8 cellular contexts compared by ENCODE assay signal in the genomic region with DNA sequence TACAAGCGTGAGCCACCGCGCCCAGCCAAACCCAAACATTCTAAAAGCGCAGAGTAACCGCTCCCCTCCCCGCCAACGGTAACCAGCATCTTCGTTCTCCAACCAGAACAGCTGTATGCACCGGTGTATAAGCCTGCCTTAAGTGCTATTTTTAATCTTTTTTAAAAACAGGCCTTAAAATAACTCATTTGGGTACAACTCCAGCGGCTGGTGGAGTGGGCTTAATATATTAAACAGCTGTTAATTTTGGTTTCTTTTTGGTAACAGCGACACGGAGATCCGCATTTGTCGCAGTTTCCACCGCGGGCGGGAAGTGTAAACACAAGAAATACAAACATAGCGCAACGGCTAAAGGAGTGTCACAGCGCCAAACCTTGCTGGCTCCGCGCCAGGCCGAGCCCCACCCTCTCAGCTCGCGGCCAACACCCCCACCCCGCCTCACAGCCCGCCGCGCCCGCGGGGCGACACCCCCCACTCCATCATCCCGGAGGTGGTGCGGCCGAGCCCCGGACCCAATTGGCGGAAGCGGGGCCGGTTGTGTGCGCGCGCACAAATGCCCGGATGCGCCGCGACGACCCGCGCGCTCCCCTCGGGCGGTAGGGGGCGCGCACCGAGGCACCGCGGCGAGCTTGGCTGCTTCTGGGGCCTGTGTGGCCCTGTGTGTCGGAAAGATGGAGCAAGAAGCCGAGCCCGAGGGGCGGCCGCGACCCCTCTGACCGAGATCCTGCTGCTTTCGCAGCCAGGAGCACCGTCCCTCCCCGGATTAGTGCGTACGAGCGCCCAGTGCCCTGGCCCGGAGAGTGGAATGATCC. TPM values are rescaled to one million over a fixed set of nuclear protein-coding genes. Genes with fewer than 3 reads are reported as not detected.
DNase-seq lines count a peak whose midpoint lies in the region; ATAC-seq, FAIRE-seq and TF ChIP-seq lines count a peak whose summit lies in the region.

Gene MDM2, plus strand, starts transcription at position 602 of the 812 bp plus-strand sequence. CDS start 301 bp downstream, outside the sequence.

- H3K4me3 ChIP-seq in BE2C (ENCODE audit: low read depth, low read length): peak within 1 kb of the TSS; percentile 96
- peak within 1 kb of the TSS; percentile 67 to 96 (median 84) for H3K4me3 ChIP-seq in keratinocyte (ENCODE audit: control insufficient read depth in 2 of 3, extremely low read depth in 1 of 3, insufficient read depth in 2 of 3, low read depth in 1 of 3, low read length in 3 of 3)

- H3K9me1 ChIP-seq in keratinocyte (ENCODE audit: control insufficient read depth, extremely low read depth, insufficient read depth, low read length): no peaks in the 10 kb centered on the region

- H3K9me3 ChIP-seq in BE2C: no peaks in the 10 kb centered on the region
- no peaks in the 10 kb centered on the region for H3K9me3 ChIP-seq in keratinocyte (ENCODE audit: control insufficient read depth, low read depth, low read length)

- H3K27me3 ChIP-seq in BE2C: no peaks in the 10 kb centered on the region
- H3K27me3 ChIP-seq in keratinocyte (ENCODE audit: control insufficient read depth, extremely low read depth, insufficient read depth, low read length): no peaks in the 10 kb centered on the region

- peak within 1 kb of the TSS; percentile 96 for H3K27ac ChIP-seq in keratinocyte (ENCODE audit: control insufficient read depth, insufficient read depth, low read length)

- peak; percentile 57 for TF ChIP-seq CTCF in BE2C (IDR thresholded peaks at IDR 0.05; ENCODE audit: low read depth, low read length)
- peak in 2 of 3 experiments; percentile 35 to 62 for TF ChIP-seq CTCF in keratinocyte (optimal IDR thresholded peaks at IDR 0.05 in 1 of 3, IDR thresholded peaks at IDR 0.05 in 1 of 3, conservative IDR thresholded peaks at IDR 0.05 in 1 of 3; ENCODE audit: extremely low read depth in 1 of 3, insufficient read depth in 2 of 3, low read length in 3 of 3)

- peak within 1 kb of the TSS; percentile 76 for H2AFZ ChIP-seq in keratinocyte (ENCODE audit: control insufficient read depth, low read length)

- H3K4me1 ChIP-seq in BE2C (no peaks in the 10 kb centered on the region), keratinocyte (ENCODE audit: control insufficient read depth, extremely low read depth, insufficient read depth, low read length) (peaks cover 11% of the 10 kb centered on the region)

- peak; percentile 96 for DNase-seq in BE2C
- peak; percentile 76 to 94 for DNase-seq in NCI-H446 (lab: John Stamatoyannopoulos, UW)
- peak; percentile 92 for DNase-seq in activated CD4-positive, CD25-positive, alpha-beta regulatory T cell treated with anti-CD3 and anti-CD28 coated beads, Interleukin-2, amount 50 U/mL, for 16 hours (ENCODE audit: low read depth, low spot score)
- DNase-seq in central memory CD4-positive, alpha-beta T cell: peak; percentile 98
- no peak for DNase-seq in keratinocyte (ENCODE audit: low read depth, low spot score)
- peak; percentile 89 to 97 for DNase-seq in stimulated activated CD4-positive, alpha-beta T cell treated with anti-CD3 and anti-CD28 coated beads, Interleukin-15, amount 100 ng/mL, for 1 hour (ENCODE audit: low read depth in 1 of 2, low spot score in 1 of 2)

- peaks cover 37% of the 10 kb centered on the region for H3K79me2 ChIP-seq in keratinocyte (ENCODE audit: control insufficient read depth, insufficient read depth, low read length)

- no peaks in the 10 kb centered on the region for H4K20me1 ChIP-seq in keratinocyte (ENCODE audit: control insufficient read depth, extremely low read depth, insufficient read depth, low read length)

- FAIRE-seq in keratinocyte (lab: Jason Lieb, UNC): no peak

- peak within 1 kb of the TSS; percentile 66 for H3K4me2 ChIP-seq in keratinocyte (ENCODE audit: control insufficient read depth, extremely low read depth, insufficient read depth, low read depth, low read length)

- dilution Hi-C loops in keratinocyte (cut with MboI; ENCODE audit: extremely low pct_ligation_motif_present, low sequenced_read_pairs): no loop called here

- H3K36me3 ChIP-seq in BE2C: peaks cover 11% of the 10 kb centered on the region
- H3K36me3 ChIP-seq in keratinocyte (ENCODE audit: control insufficient read depth in 2 of 2, extremely low read depth in 1 of 2, insufficient read depth in 2 of 2, low read length in 2 of 2): peaks cover 0 to 3% of the 10 kb centered on the region in 2 experiments

- ATAC-seq in HG03378 (IDR thresholded peaks at IDR 0.05; ENCODE audit: unreplicated experiment): peak; percentile 68

- TF ChIP-seq POLR2A in GM19099 (IDR thresholded peaks at IDR 0.05; ENCODE audit: extremely low read depth, insufficient read length, low read depth): peak; percentile 91

- peak within 1 kb of the TSS; percentile 99 for H3K9ac ChIP-seq in keratinocyte (ENCODE audit: control insufficient read depth, extremely low read depth, insufficient read depth, low read length)

RNA-seq across cellular contexts. Expression of gene MDM2, which starts in this region (rescaled TPM):
- polyA plus RNA-seq in BE2C (2012; ENCODE audit: insufficient read depth, insufficient read length, low read depth): 15.7 TPM
- polyA plus RNA-seq in keratinocyte: 24.0 to 55.0 TPM (median 28.0 TPM) in 3 replicates
- polyA plus RNA-seq in keratinocyte (2011; ENCODE audit: low read depth): 578 TPM
- polyA plus RNA-seq in keratinocyte (2011; cell fraction: cytosol; rRNA removed): 30.8 and 56.6 TPM in 2 replicates
- 118 and 137 TPM in 2 replicates for polyA plus RNA-seq in keratinocyte (2011; cell fraction: nucleus; rRNA removed)
- polyA plus RNA-seq in keratinocyte (2012; ENCODE audit: low replicate concordance): 39.7 and 102 TPM in 2 replicates
- polyA minus RNA-seq in keratinocyte: 54.4 to 192 TPM (median 91.3 TPM) in 3 replicates
- 77.7 TPM for polyA minus RNA-seq in keratinocyte (2011; cell fraction: cytosol; rRNA and poly(A)+ RNA removed)
- 115 and 224 TPM in 2 replicates for polyA minus RNA-seq in keratinocyte (2011; cell fraction: nucleus; rRNA and poly(A)+ RNA removed)
